8 cellular contexts compared by ENCODE assay signal in the genomic region with DNA sequence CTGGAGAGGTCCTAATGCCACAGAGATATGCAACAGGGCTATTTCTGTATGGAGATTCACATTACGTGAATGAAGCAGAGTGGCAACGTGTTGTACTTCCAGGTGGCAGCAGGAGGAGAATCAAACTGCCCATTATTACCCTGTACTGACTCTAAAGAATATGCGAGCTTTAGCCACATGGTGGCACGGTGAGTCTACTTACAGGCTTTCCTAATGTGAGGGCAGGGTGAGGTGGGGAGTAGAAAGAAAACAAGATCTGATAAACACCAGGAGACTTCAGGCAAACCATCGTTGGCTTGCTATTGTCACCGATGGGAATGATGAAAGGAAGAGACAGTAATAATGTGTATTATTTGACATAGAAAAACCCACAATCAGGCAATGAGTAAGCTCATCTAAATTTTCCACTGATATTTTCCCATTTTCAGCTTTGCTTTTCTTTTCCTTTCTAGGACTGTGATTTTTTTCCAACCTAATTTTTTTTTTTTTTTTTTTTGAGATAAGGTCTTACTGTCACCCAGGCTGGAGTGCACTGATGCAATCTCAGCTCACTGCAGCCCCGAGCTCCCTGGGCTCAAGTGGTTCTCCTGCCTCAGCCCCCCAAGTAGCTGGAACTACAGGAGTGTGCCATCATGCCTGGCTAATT.
DNase-seq lines count a peak whose midpoint lies in the region; ATAC-seq lines count a peak whose summit lies in the region.

No MANE protein-coding gene starts in this region.

- POLR2A ChIA-PET in CD8-positive, alpha-beta memory T cell (lab: Charles Lee): no interaction called here

- no peaks in the 10 kb centered on the region for H3K9me3 ChIP-seq in CD8-positive, alpha-beta memory T cell (ENCODE audit: low read length)

- no peaks in the 10 kb centered on the region for H3K9me3 Mint-ChIP-seq in CD8-positive, alpha-beta memory T cell

- no peaks in the 10 kb centered on the region for H3K4me1 ChIP-seq in CD8-positive, alpha-beta memory T cell (ENCODE audit: insufficient read depth, low read length)

- peak; percentile 94 for ATAC-seq in GM19372 (IDR thresholded peaks at IDR 0.05; ENCODE audit: low read depth, unreplicated experiment)
- peak; percentile 86 for ATAC-seq in HG03439 (IDR thresholded peaks at IDR 0.05; ENCODE audit: unreplicated experiment)

- DNase-seq in CD8-positive, alpha-beta memory T cell: peak; percentile 17 to 60 (median 33)
- peak; percentile 82 to 83 for DNase-seq in NCI-H526 (lab: John Stamatoyannopoulos, UW)
- DNase-seq in activated CD4-positive, alpha-beta T cell treated with anti-CD3 and anti-CD28 coated beads for 48 hours: peak; percentile 62
- peak; percentile 33 for DNase-seq in effector CD4-positive, alpha-beta T cell
- DNase-seq in lung microvascular endothelial cell (ENCODE audit: low read depth in 2 of 2): peak; percentile 87 to 90
- peak; percentile 3 to 8 for DNase-seq in stimulated activated CD8-positive, alpha-beta memory T cell treated with anti-CD3 and anti-CD28 coated beads, Interleukin-7, amount 100 ng/mL, for 4 hours (ENCODE audit: low read depth in 2 of 2)

- no peak overlapping the region for H3K4me3 Mint-ChIP-seq in CD8-positive, alpha-beta memory T cell

- H3K36me3 ChIP-seq in CD8-positive, alpha-beta memory T cell (ENCODE audit: insufficient read depth, low read length): no peaks in the 10 kb centered on the region

- no peak overlapping the region for H3K27ac ChIP-seq in CD8-positive, alpha-beta memory T cell (ENCODE audit: low read depth, low read length)

- no peak overlapping the region for H3K4me3 ChIP-seq in CD8-positive, alpha-beta memory T cell (ENCODE audit: low read length)

- H3K27me3 Mint-ChIP-seq in CD8-positive, alpha-beta memory T cell: no peaks in the 10 kb centered on the region

- H3K27ac Mint-ChIP-seq in CD8-positive, alpha-beta memory T cell: peak overlapping the region in 1 of 8 donors; percentile 70

- H3K27me3 ChIP-seq in CD8-positive, alpha-beta memory T cell (ENCODE audit: insufficient read depth, low read length, poor library complexity, severe bottlenecking): no peaks in the 10 kb centered on the region

- peaks cover 0 to 4% (median 0%) of the 10 kb centered on the region in 3 donors for H3K36me3 Mint-ChIP-seq in CD8-positive, alpha-beta memory T cell

- CTCF ChIA-PET in CD8-positive, alpha-beta memory T cell (lab: Charles Lee): interaction anchor here (0.6 to 1.6 kb wide), 4 partner anchors 9 to 347 kb away, joined by 3 to 7 read pairs (median 6); no protein-coding TSS in a partner anchor

- peaks cover 0 to 5% (median 4%) of the 10 kb centered on the region in 3 donors for H3K4me1 Mint-ChIP-seq in CD8-positive, alpha-beta memory T cell

Comparison
In these comparisons a context has a peak if more than half of its experiments do, and no peak if none do; other contexts are left out.
1. DNase-seq: peak in every context shown above with its lines; median percentile 88 in lung microvascular endothelial cell; 82 in NCI-H526; 62 in activated CD4-positive, alpha-beta T cell treated with anti-CD3 and anti-CD28 coated beads for 48 hours; 33 in CD8-positive, alpha-beta memory T cell; 33 in effector CD4-positive, alpha-beta T cell; 6 in stimulated activated CD8-positive, alpha-beta memory T cell treated with anti-CD3 and anti-CD28 coated beads, Interleukin-7, amount 100 ng/mL, for 4 hours.